ENCODE assay signal across 20 cellular contexts in genomic region chr16:72424776-72425175, GRCh38.
"Had no signal": no experiment of that assay in that cellular context is flagged by ENCODE, and none has a peak within 500 bp of the region (broad histone marks: within the 10 kb centered on the region; RNA-seq: fewer than 3 reads in every experiment).

No MANE protein-coding gene starts in this region.

- DNase-seq: activated CD4-positive, alpha-beta T cell treated with anti-CD3 and anti-CD28 coated beads for 1 hour; activated CD8-positive, alpha-beta memory T cell treated with anti-CD3 and anti-CD28 coated beads for 24 hours; activated gamma-delta T cell; adrenal gland; brain microvascular endothelial cell; cortex of kidney; effector CD4-positive, alpha-beta T cell; gastrocnemius medialis; heart left ventricle; left ventricle myocardium superior; mucosa of descending colon; naive B cell; sigmoid colon; stimulated activated naive B cell treated with anti-CD40 and anti-IgM and Interleukin-4, amounts not matched to agents 10 μg/mL and 1 μg/mL and 100 μg/mL, for 72 hours; T-helper 2 cell; tibial artery had no signal

- H3K27ac ChIP-seq: adrenal gland, brain microvascular endothelial cell, gastrocnemius medialis, heart left ventricle, parathyroid adenoma, sigmoid colon, tibial artery, VCaP had no signal

- H3K27me3 ChIP-seq: adrenal gland, brain microvascular endothelial cell, gastrocnemius medialis, heart left ventricle, sigmoid colon, tibial artery had no signal

- H3K9me3 ChIP-seq: gastrocnemius medialis had no signal

- H3K36me3 ChIP-seq: adrenal gland, brain microvascular endothelial cell, gastrocnemius medialis, heart left ventricle, sigmoid colon, tibial artery had no signal

- H3K4me1 ChIP-seq: adrenal gland, gastrocnemius medialis, heart left ventricle, parathyroid adenoma, sigmoid colon, tibial artery had no signal

- H3K4me3 ChIP-seq: adrenal gland, gastrocnemius medialis, heart left ventricle, mucosa of descending colon, sigmoid colon, tibial artery had no signal

- ATAC-seq: gastrocnemius medialis; heart left ventricle; left ventricle myocardium superior; mucosa of descending colon; stimulated activated naive B cell treated with anti-CD40 and anti-IgM and Interleukin-4, amounts not matched to agents 10 μg/mL and 1 μg/mL and 100 μg/mL, for 72 hours had no signal

- H3K4me1 Mint-ChIP-seq: activated naive CD4-positive, alpha-beta T cell treated with anti-CD3 and anti-CD28 coated beads, Interleukin-2, amount 50 U/mL, for 24 hours; memory B cell; naive B cell; stimulated activated naive B cell treated with anti-CD40 and anti-IgM and Interleukin-4, amounts not matched to agents 10 μg/mL and 1 μg/mL and 100 μg/mL, for 72 hours had no signal

- H3K27ac Mint-ChIP-seq: activated naive CD4-positive, alpha-beta T cell treated with anti-CD3 and anti-CD28 coated beads, Interleukin-2, amount 50 U/mL, for 24 hours; memory B cell; naive B cell; stimulated activated naive B cell treated with anti-CD40 and anti-IgM and Interleukin-4, amounts not matched to agents 10 μg/mL and 1 μg/mL and 100 μg/mL, for 72 hours had no signal

- H3K4me3 Mint-ChIP-seq: activated naive CD4-positive, alpha-beta T cell treated with anti-CD3 and anti-CD28 coated beads, Interleukin-2, amount 50 U/mL, for 24 hours; memory B cell; naive B cell; stimulated activated naive B cell treated with anti-CD40 and anti-IgM and Interleukin-4, amounts not matched to agents 10 μg/mL and 1 μg/mL and 100 μg/mL, for 72 hours had no signal

- H3K27me3 Mint-ChIP-seq: activated naive CD4-positive, alpha-beta T cell treated with anti-CD3 and anti-CD28 coated beads, Interleukin-2, amount 50 U/mL, for 24 hours; memory B cell; naive B cell; stimulated activated naive B cell treated with anti-CD40 and anti-IgM and Interleukin-4, amounts not matched to agents 10 μg/mL and 1 μg/mL and 100 μg/mL, for 72 hours had no signal
